In the genomic region with DNA sequence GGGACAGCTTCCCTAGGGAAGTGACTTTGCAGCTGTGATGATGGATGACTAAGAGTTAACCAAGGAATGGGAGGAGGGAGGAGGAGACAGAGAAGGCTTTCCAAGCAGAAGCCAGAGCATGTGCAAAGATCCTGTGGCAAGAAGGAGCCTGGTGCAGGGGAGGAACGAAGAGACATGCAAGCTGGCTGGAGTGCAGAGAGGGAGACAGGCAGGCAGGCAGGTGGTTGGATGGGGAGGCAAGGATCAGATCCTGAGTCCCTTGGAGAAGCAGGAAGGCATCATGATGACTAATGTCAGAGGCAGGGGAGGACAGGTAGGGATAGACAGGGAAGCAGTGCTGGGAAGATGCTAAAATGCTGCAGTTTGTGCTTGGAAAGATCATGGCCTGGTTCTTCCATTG, we compare ENCODE assay signal across 24 cellular contexts.
DNase-seq lines count a peak whose midpoint lies in the region; ATAC-seq lines count a peak whose summit lies in the region.
"Had no signal": no experiment of that assay in that cellular context is flagged by ENCODE, and none has a peak within 500 bp of the region (broad histone marks: within the 10 kb centered on the region; RNA-seq: fewer than 3 reads in every experiment).

No MANE protein-coding gene starts in this region.

- no peak overlapping the region for H3K4me3 Mint-ChIP-seq in activated naive CD4-positive, alpha-beta T cell treated with anti-CD3 and anti-CD28 coated beads, Interleukin-2, amount 50 U/mL, for 24 hours
- no peak overlapping the region for H3K4me3 Mint-ChIP-seq in activated naive CD4-positive, alpha-beta T cell treated with anti-CD3 and anti-CD28 coated beads, Interleukin-2, amount 10 ng/mL, durations not matched to agents 7 days and 5 days
- H3K4me3 Mint-ChIP-seq in central memory CD8-positive, alpha-beta T cell: no peak overlapping the region
- H3K4me3 Mint-ChIP-seq in stimulated activated memory B cell treated with anti-CD40 and anti-IgM and Interleukin-4, amounts not matched to agents 10 μg/mL and 1 μg/mL and 100 μg/mL, for 72 hours: no peak overlapping the region
- H3K4me3 Mint-ChIP-seq: activated B cell treated with CpG ODN at 0.5 μM for 24 hours; activated CD8-positive, alpha-beta T cell treated with anti-CD3 and anti-CD28 coated beads, Interleukin-2, amount 10 ng/mL, durations not matched to agents 7 days and 5 days; activated T-cell treated with anti-CD3 and anti-CD28 coated beads, Interleukin-2, amount 50 U/mL, for 24 hours; natural killer cell had no signal

- CTCF ChIA-PET in activated naive CD4-positive, alpha-beta T cell treated with anti-CD3 and anti-CD28 coated beads, Interleukin-2, amount 10 ng/mL, durations not matched to agents 7 days and 5 days (lab: Charles Lee): interaction anchor here (0.7 kb wide), 1 partner anchor 81 kb away, joined by 3 read pairs; no protein-coding TSS in a partner anchor

- H4K8ac ChIP-seq in mesendoderm (ENCODE audit: low read depth, low read length): no peak overlapping the region

- H2BK15ac ChIP-seq in mesendoderm (replicated peaks; ENCODE audit: low read depth): no peak overlapping the region

- ATAC-seq in central memory CD8-positive, alpha-beta T cell (replicated peaks; ENCODE audit: extremely low read depth, poor library complexity, severe bottlenecking): no peak
- no peak for ATAC-seq in stimulated activated memory B cell treated with anti-CD40 and anti-IgM and Interleukin-4, amounts not matched to agents 10 μg/mL and 1 μg/mL and 100 μg/mL, for 72 hours
- ATAC-seq: activated CD8-positive, alpha-beta T cell treated with anti-CD3 and anti-CD28 coated beads, Interleukin-2, amount 10 ng/mL, durations not matched to agents 7 days and 5 days; left colon; natural killer cell; Panc1 had no signal

- no peak for DNase-seq in activated naive CD4-positive, alpha-beta T cell treated with anti-CD3 and anti-CD28 coated beads, Interleukin-2, amount 10 ng/mL, durations not matched to agents 7 days and 5 days
- peak; percentile 94 for DNase-seq in NCI-H82 (lab: John Stamatoyannopoulos, UW)
- DNase-seq in central memory CD8-positive, alpha-beta T cell (ENCODE audit: low spot score in 2 of 2): no peak
- no peak for DNase-seq in mesendoderm
- no peak for DNase-seq in AML-193 (lab: John Stamatoyannopoulos, UW)
- DNase-seq in activated CD4-positive, alpha-beta T cell treated with anti-CD3 and anti-CD28 coated beads, Interleukin-2, amount 50 U/mL, for 4 hours: no peak
- DNase-seq: activated B cell treated with CpG ODN at 0.5 μM for 24 hours; activated CD8-positive, alpha-beta T cell treated with anti-CD3 and anti-CD28 coated beads, Interleukin-2, amount 10 ng/mL, durations not matched to agents 7 days and 5 days; activated naive CD4-positive, alpha-beta T cell treated with Interleukin-2 at 50 U/mL for 16 hours; activated T-cell treated with anti-CD3 and anti-CD28 coated beads, Interleukin-2, amount 50 U/mL, for 24 hours; anterior cingulate cortex; BE2C; caudate nucleus; GOT3; head of caudate nucleus; left colon; natural killer cell; NCI-H1694 treated with DMSO at 0.1 percent for 48 hours; NCI-H774; upper lobe of left lung had no signal

- H3K36me3 ChIP-seq in mesendoderm (ENCODE audit: control insufficient read depth, insufficient read depth, low read length): no peaks in the 10 kb centered on the region
- H3K36me3 ChIP-seq: BE2C, SJSA1, upper lobe of left lung had no signal

- no peak overlapping the region for H3K18ac ChIP-seq in mesendoderm (ENCODE audit: low read length)

- no CpG with 5 or more reads among the region's 1 CpG for WGBS in mesendoderm (ENCODE audit: extremely low coverage, insufficient coverage, low lambda C conversion rate)

- H3K4me2 ChIP-seq in mesendoderm (ENCODE audit: low read length): no peak overlapping the region

- peaks cover 4% of the 10 kb centered on the region for H3K36me3 Mint-ChIP-seq in activated naive CD4-positive, alpha-beta T cell treated with anti-CD3 and anti-CD28 coated beads, Interleukin-2, amount 50 U/mL, for 24 hours
- H3K36me3 Mint-ChIP-seq in activated naive CD4-positive, alpha-beta T cell treated with anti-CD3 and anti-CD28 coated beads, Interleukin-2, amount 10 ng/mL, durations not matched to agents 7 days and 5 days: peaks cover 8% of the 10 kb centered on the region
- H3K36me3 Mint-ChIP-seq in central memory CD8-positive, alpha-beta T cell (ENCODE audit: insufficient read depth): peaks cover 8% of the 10 kb centered on the region
- peaks cover 15% of the 10 kb centered on the region for H3K36me3 Mint-ChIP-seq in stimulated activated memory B cell treated with anti-CD40 and anti-IgM and Interleukin-4, amounts not matched to agents 10 μg/mL and 1 μg/mL and 100 μg/mL, for 72 hours

- H3K79me1 ChIP-seq in mesendoderm (ENCODE audit: low read length): no peaks in the 10 kb centered on the region

- no peak overlapping the region for H2AK5ac ChIP-seq in mesendoderm (ENCODE audit: low read length)

- peaks cover 54% of the 10 kb centered on the region for H3K4me1 Mint-ChIP-seq in activated naive CD4-positive, alpha-beta T cell treated with anti-CD3 and anti-CD28 coated beads, Interleukin-2, amount 50 U/mL, for 24 hours
- peaks cover 41% of the 10 kb centered on the region for H3K4me1 Mint-ChIP-seq in activated naive CD4-positive, alpha-beta T cell treated with anti-CD3 and anti-CD28 coated beads, Interleukin-2, amount 10 ng/mL, durations not matched to agents 7 days and 5 days
- peaks cover 30% of the 10 kb centered on the region for H3K4me1 Mint-ChIP-seq in central memory CD8-positive, alpha-beta T cell
- peaks cover 50% of the 10 kb centered on the region for H3K4me1 Mint-ChIP-seq in stimulated activated memory B cell treated with anti-CD40 and anti-IgM and Interleukin-4, amounts not matched to agents 10 μg/mL and 1 μg/mL and 100 μg/mL, for 72 hours

- no peaks in the 10 kb centered on the region for H3K79me2 ChIP-seq in mesendoderm (ENCODE audit: control insufficient read depth, insufficient read depth, low read length)

- no peak overlapping the region for H4K5ac ChIP-seq in mesendoderm (ENCODE audit: low read length)

- H3K27me3 Mint-ChIP-seq in activated naive CD4-positive, alpha-beta T cell treated with anti-CD3 and anti-CD28 coated beads, Interleukin-2, amount 50 U/mL, for 24 hours: no peaks in the 10 kb centered on the region
- H3K27me3 Mint-ChIP-seq in activated naive CD4-positive, alpha-beta T cell treated with anti-CD3 and anti-CD28 coated beads, Interleukin-2, amount 10 ng/mL, durations not matched to agents 7 days and 5 days: no peaks in the 10 kb centered on the region
- no peaks in the 10 kb centered on the region for H3K27me3 Mint-ChIP-seq in central memory CD8-positive, alpha-beta T cell
- no peaks in the 10 kb centered on the region for H3K27me3 Mint-ChIP-seq in stimulated activated memory B cell treated with anti-CD40 and anti-IgM and Interleukin-4, amounts not matched to agents 10 μg/mL and 1 μg/mL and 100 μg/mL, for 72 hours
- H3K27me3 Mint-ChIP-seq: activated B cell treated with CpG ODN at 0.5 μM for 24 hours; activated T-cell treated with anti-CD3 and anti-CD28 coated beads, Interleukin-2, amount 50 U/mL, for 24 hours had no signal

- no peak overlapping the region for H3K4me3 ChIP-seq in mesendoderm (ENCODE audit: low read length)
- H3K4me3 ChIP-seq: SJSA1, upper lobe of left lung had no signal

- no peak overlapping the region for H2BK5ac ChIP-seq in mesendoderm (ENCODE audit: low read length)

- no peak overlapping the region for H3K4ac ChIP-seq in mesendoderm (ENCODE audit: low read depth, low read length)

- H3K9me3 Mint-ChIP-seq in activated naive CD4-positive, alpha-beta T cell treated with anti-CD3 and anti-CD28 coated beads, Interleukin-2, amount 50 U/mL, for 24 hours: peaks cover 7% of the 10 kb centered on the region
- peaks cover 13% of the 10 kb centered on the region for H3K9me3 Mint-ChIP-seq in activated naive CD4-positive, alpha-beta T cell treated with anti-CD3 and anti-CD28 coated beads, Interleukin-2, amount 10 ng/mL, durations not matched to agents 7 days and 5 days
- H3K9me3 Mint-ChIP-seq in central memory CD8-positive, alpha-beta T cell: peaks cover 11% of the 10 kb centered on the region
- H3K9me3 Mint-ChIP-seq in stimulated activated memory B cell treated with anti-CD40 and anti-IgM and Interleukin-4, amounts not matched to agents 10 μg/mL and 1 μg/mL and 100 μg/mL, for 72 hours: peaks cover 10% of the 10 kb centered on the region

- no peaks in the 10 kb centered on the region for H3K4me1 ChIP-seq in mesendoderm (ENCODE audit: control insufficient read depth, low read depth, low read length)

- H3K9ac ChIP-seq in mesendoderm (ENCODE audit: low read length): no peak overlapping the region

- no peak overlapping the region for H3K56ac ChIP-seq in mesendoderm (ENCODE audit: low read length)

- no peak overlapping the region for H2BK120ac ChIP-seq in mesendoderm (ENCODE audit: low read depth, low read length)

- H3K27ac Mint-ChIP-seq in activated naive CD4-positive, alpha-beta T cell treated with anti-CD3 and anti-CD28 coated beads, Interleukin-2, amount 50 U/mL, for 24 hours: peak overlapping the region; percentile 38
- no peak overlapping the region for H3K27ac Mint-ChIP-seq in activated naive CD4-positive, alpha-beta T cell treated with anti-CD3 and anti-CD28 coated beads, Interleukin-2, amount 10 ng/mL, durations not matched to agents 7 days and 5 days
- H3K27ac Mint-ChIP-seq in central memory CD8-positive, alpha-beta T cell (ENCODE audit: low read depth): peak overlapping the region; percentile 5
- H3K27ac Mint-ChIP-seq in stimulated activated memory B cell treated with anti-CD40 and anti-IgM and Interleukin-4, amounts not matched to agents 10 μg/mL and 1 μg/mL and 100 μg/mL, for 72 hours: peak overlapping the region; percentile 81
- H3K27ac Mint-ChIP-seq: activated B cell treated with CpG ODN at 0.5 μM for 24 hours; activated CD8-positive, alpha-beta T cell treated with anti-CD3 and anti-CD28 coated beads, Interleukin-2, amount 10 ng/mL, durations not matched to agents 7 days and 5 days; activated T-cell treated with anti-CD3 and anti-CD28 coated beads, Interleukin-2, amount 50 U/mL, for 24 hours had no signal

- H3K23ac ChIP-seq in mesendoderm (ENCODE audit: low read length): no peak overlapping the region

- no peaks in the 10 kb centered on the region for H3K27me3 ChIP-seq in mesendoderm (ENCODE audit: insufficient read depth, low read length, poor library complexity)
- H3K27me3 ChIP-seq: BE2C, SJSA1, upper lobe of left lung had no signal

- H3K27ac ChIP-seq in mesendoderm (ENCODE audit: low read depth, low read length): no peak overlapping the region
- H3K27ac ChIP-seq: SJSA1, upper lobe of left lung had no signal
